1 cellular context compared by ENCODE assay signal in the genomic region with DNA sequence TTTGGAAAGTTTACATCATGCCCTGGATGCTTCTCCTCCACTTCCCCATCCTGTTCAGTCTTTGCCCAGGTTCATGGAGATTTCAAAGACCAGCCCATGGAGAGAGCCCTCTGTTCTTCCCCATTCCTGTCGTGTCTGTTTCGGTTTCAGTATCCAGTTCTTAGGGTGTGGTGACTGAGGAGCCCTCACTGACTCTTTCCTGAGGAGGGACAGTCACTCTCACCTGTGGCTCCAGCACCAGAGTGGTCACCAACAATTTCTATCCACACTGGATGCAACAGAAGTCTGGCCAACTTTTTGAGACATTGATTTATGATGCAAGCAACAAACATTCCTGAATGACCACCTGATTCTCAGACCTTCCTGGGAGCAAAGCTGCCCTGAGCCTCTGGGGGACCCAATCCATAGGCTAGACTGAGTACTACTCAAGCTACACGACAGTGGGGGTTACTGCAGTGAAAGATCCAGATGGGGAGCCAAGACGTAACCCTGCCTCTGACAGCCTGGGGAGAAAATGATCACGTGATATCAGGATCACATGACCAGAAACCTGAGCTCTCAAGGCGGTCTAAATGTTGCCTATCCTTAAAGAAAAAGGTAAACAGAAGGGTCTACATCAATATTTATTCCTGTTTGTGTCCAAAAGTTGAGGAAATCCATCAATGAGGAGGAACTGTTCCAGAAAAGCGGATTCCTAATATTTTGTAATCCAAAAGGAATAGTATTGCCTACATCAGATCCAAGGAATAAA.
TF ChIP-seq lines count a peak whose summit lies in the region.

No MANE protein-coding gene starts in this region.

TF ChIP-seq in K562, 482 proteins besides CTCF, POLR2A, EP300 and RAD21 (continued from another document and continues in another):
- TF ChIP-seq, protein P1, sequence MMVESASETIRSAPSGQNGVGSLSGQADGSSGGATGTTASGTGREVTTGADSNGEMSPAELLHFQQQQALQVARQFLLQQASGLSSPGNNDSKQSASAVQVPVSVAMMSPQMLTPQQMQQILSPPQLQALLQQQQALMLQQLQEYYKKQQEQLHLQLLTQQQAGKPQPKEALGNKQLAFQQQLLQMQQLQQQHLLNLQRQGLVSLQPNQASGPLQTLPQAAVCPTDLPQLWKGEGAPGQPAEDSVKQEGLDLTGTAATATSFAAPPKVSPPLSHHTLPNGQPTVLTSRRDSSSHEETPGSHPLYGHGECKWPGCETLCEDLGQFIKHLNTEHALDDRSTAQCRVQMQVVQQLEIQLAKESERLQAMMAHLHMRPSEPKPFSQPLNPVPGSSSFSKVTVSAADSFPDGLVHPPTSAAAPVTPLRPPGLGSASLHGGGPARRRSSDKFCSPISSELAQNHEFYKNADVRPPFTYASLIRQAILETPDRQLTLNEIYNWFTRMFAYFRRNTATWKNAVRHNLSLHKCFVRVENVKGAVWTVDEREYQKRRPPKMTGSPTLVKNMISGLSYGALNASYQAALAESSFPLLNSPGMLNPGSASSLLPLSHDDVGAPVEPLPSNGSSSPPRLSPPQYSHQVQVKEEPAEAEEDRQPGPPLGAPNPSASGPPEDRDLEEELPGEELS (CRISPR knock-in tag; IDR thresholded peaks at IDR 0.05; ENCODE audit: borderline replicate concordance): no peak
- no peak for TF ChIP-seq NR3C1 (CRISPR knock-in tag; IDR thresholded peaks at IDR 0.05)
- no peak for TF ChIP-seq MYC (IDR thresholded peaks at IDR 0.05; ENCODE audit: low read depth, low read length)
- peak; percentile 88 for TF ChIP-seq MYC (CRISPR knock-in tag; IDR thresholded peaks at IDR 0.05; ENCODE audit: borderline replicate concordance, low read depth)
- peak; percentile 90; the same call in 1 of the 2 replicates for TF ChIP-seq KAT8 (IDR thresholded peaks at IDR 0.05; ENCODE audit: low read depth)
- TF ChIP-seq NFRKB (IDR thresholded peaks at IDR 0.05; ENCODE audit: low read depth): no peak; the same call in 1 of the 2 replicates
- peak; percentile 99 for TF ChIP-seq CBX1 (IDR thresholded peaks at IDR 0.05; ENCODE audit: low read depth)
- no peak for TF ChIP-seq PHF8 (IDR thresholded peaks at IDR 0.05; ENCODE audit: borderline replicate concordance, low read length)
- TF ChIP-seq KHSRP (IDR thresholded peaks at IDR 0.05): no peak
- peak; percentile 51 for TF ChIP-seq DACH1 (IDR thresholded peaks at IDR 0.05; ENCODE audit: partially characterized antibody)
- TF ChIP-seq KLF10 (CRISPR knock-in tag; IDR thresholded peaks at IDR 0.05): no peak
- TF ChIP-seq CHD4 (IDR thresholded peaks at IDR 0.05; ENCODE audit: insufficient read depth, insufficient replicate concordance, low read depth, low read length, poor library complexity, severe bottlenecking): no peak
- no peak; the same call in 1 of the 2 replicates for TF ChIP-seq ZC3H11A (IDR thresholded peaks at IDR 0.05; ENCODE audit: low read depth, low read length)
- TF ChIP-seq, protein P2, sequence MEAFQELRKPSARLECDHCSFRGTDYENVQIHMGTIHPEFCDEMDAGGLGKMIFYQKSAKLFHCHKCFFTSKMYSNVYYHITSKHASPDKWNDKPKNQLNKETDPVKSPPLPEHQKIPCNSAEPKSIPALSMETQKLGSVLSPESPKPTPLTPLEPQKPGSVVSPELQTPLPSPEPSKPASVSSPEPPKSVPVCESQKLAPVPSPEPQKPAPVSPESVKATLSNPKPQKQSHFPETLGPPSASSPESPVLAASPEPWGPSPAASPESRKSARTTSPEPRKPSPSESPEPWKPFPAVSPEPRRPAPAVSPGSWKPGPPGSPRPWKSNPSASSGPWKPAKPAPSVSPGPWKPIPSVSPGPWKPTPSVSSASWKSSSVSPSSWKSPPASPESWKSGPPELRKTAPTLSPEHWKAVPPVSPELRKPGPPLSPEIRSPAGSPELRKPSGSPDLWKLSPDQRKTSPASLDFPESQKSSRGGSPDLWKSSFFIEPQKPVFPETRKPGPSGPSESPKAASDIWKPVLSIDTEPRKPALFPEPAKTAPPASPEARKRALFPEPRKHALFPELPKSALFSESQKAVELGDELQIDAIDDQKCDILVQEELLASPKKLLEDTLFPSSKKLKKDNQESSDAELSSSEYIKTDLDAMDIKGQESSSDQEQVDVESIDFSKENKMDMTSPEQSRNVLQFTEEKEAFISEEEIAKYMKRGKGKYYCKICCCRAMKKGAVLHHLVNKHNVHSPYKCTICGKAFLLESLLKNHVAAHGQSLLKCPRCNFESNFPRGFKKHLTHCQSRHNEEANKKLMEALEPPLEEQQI (IDR thresholded peaks at IDR 0.05): no peak
- TF ChIP-seq MECOM (CRISPR knock-in tag; IDR thresholded peaks at IDR 0.05): no peak
- no peak for TF ChIP-seq XRCC4 (IDR thresholded peaks at IDR 0.05; ENCODE audit: extremely low read depth, insufficient read depth, insufficient read length)
- TF ChIP-seq, protein P3, sequence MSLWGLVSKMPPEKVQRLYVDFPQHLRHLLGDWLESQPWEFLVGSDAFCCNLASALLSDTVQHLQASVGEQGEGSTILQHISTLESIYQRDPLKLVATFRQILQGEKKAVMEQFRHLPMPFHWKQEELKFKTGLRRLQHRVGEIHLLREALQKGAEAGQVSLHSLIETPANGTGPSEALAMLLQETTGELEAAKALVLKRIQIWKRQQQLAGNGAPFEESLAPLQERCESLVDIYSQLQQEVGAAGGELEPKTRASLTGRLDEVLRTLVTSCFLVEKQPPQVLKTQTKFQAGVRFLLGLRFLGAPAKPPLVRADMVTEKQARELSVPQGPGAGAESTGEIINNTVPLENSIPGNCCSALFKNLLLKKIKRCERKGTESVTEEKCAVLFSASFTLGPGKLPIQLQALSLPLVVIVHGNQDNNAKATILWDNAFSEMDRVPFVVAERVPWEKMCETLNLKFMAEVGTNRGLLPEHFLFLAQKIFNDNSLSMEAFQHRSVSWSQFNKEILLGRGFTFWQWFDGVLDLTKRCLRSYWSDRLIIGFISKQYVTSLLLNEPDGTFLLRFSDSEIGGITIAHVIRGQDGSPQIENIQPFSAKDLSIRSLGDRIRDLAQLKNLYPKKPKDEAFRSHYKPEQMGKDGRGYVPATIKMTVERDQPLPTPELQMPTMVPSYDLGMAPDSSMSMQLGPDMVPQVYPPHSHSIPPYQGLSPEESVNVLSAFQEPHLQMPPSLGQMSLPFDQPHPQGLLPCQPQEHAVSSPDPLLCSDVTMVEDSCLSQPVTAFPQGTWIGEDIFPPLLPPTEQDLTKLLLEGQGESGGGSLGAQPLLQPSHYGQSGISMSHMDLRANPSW (CRISPR knock-in tag; IDR thresholded peaks at IDR 0.05): peak; percentile 95; the same call in 1 of the 2 replicates
- TF ChIP-seq NUFIP1 (IDR thresholded peaks at IDR 0.05; ENCODE audit: partially characterized antibody): no peak
- TF ChIP-seq HOXB6 (CRISPR knock-in tag; IDR thresholded peaks at IDR 0.05; ENCODE audit: borderline replicate concordance): no peak
- no peak for TF ChIP-seq ASH1L (IDR thresholded peaks at IDR 0.05; ENCODE audit: borderline replicate concordance, low read depth, partially characterized antibody)
- TF ChIP-seq LCOR (CRISPR knock-in tag; IDR thresholded peaks at IDR 0.05): peak; percentile 48; the same call in 1 of the 2 replicates
- peak; percentile 34; the same call in 1 of the 2 replicates for TF ChIP-seq MYBL2 (IDR thresholded peaks at IDR 0.05; ENCODE audit: low read depth)
- no peak for TF ChIP-seq MYBL2 (CRISPR knock-in tag; IDR thresholded peaks at IDR 0.05; ENCODE audit: borderline replicate concordance)
- TF ChIP-seq TRIM24 (IDR thresholded peaks at IDR 0.05): peak in 1 of 2 experiments; percentile 73; a peak in 2 of 4 replicates
- peak; percentile 77 for TF ChIP-seq CHCHD3 (CRISPR knock-in tag; IDR thresholded peaks at IDR 0.05)
- TF ChIP-seq ZNF707 (CRISPR knock-in tag; conservative IDR thresholded peaks at IDR 0.05): peak; percentile 71; the same call in 1 of the 2 replicates
- no peak for TF ChIP-seq ELF2 (CRISPR knock-in tag; IDR thresholded peaks at IDR 0.05)
- no peak; the same call in 1 of the 2 replicates for TF ChIP-seq ZNF408 (CRISPR knock-in tag; IDR thresholded peaks at IDR 0.05; ENCODE audit: low read depth)
- peak; percentile 56 for TF ChIP-seq HCFC1 (IDR thresholded peaks at IDR 0.05; ENCODE audit: low read depth, low read length)
- peak; percentile 40 for TF ChIP-seq TBP (optimal IDR thresholded peaks at IDR 0.05; ENCODE audit: low read depth, low read length)
- TF ChIP-seq, protein P4, sequence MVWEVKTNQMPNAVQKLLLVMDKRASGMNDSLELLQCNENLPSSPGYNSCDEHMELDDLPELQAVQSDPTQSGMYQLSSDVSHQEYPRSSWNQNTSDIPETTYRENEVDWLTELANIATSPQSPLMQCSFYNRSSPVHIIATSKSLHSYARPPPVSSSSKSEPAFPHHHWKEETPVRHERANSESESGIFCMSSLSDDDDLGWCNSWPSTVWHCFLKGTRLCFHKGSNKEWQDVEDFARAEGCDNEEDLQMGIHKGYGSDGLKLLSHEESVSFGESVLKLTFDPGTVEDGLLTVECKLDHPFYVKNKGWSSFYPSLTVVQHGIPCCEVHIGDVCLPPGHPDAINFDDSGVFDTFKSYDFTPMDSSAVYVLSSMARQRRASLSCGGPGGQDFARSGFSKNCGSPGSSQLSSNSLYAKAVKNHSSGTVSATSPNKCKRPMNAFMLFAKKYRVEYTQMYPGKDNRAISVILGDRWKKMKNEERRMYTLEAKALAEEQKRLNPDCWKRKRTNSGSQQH (CRISPR knock-in tag; IDR thresholded peaks at IDR 0.05): peak; percentile 97
- TF ChIP-seq, protein P5, sequence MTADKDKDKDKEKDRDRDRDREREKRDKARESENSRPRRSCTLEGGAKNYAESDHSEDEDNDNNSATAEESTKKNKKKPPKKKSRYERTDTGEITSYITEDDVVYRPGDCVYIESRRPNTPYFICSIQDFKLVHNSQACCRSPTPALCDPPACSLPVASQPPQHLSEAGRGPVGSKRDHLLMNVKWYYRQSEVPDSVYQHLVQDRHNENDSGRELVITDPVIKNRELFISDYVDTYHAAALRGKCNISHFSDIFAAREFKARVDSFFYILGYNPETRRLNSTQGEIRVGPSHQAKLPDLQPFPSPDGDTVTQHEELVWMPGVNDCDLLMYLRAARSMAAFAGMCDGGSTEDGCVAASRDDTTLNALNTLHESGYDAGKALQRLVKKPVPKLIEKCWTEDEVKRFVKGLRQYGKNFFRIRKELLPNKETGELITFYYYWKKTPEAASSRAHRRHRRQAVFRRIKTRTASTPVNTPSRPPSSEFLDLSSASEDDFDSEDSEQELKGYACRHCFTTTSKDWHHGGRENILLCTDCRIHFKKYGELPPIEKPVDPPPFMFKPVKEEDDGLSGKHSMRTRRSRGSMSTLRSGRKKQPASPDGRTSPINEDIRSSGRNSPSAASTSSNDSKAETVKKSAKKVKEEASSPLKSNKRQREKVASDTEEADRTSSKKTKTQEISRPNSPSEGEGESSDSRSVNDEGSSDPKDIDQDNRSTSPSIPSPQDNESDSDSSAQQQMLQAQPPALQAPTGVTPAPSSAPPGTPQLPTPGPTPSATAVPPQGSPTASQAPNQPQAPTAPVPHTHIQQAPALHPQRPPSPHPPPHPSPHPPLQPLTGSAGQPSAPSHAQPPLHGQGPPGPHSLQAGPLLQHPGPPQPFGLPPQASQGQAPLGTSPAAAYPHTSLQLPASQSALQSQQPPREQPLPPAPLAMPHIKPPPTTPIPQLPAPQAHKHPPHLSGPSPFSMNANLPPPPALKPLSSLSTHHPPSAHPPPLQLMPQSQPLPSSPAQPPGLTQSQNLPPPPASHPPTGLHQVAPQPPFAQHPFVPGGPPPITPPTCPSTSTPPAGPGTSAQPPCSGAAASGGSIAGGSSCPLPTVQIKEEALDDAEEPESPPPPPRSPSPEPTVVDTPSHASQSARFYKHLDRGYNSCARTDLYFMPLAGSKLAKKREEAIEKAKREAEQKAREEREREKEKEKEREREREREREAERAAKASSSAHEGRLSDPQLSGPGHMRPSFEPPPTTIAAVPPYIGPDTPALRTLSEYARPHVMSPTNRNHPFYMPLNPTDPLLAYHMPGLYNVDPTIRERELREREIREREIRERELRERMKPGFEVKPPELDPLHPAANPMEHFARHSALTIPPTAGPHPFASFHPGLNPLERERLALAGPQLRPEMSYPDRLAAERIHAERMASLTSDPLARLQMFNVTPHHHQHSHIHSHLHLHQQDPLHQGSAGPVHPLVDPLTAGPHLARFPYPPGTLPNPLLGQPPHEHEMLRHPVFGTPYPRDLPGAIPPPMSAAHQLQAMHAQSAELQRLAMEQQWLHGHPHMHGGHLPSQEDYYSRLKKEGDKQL (CRISPR knock-in tag; IDR thresholded peaks at IDR 0.05; ENCODE audit: borderline replicate concordance): no peak
- no peak for TF ChIP-seq ATF1 (CRISPR knock-in tag; IDR thresholded peaks at IDR 0.05)
- TF ChIP-seq ATF1 (tag; IDR thresholded peaks at IDR 0.05): no peak
- TF ChIP-seq ZNF445 (CRISPR knock-in tag; IDR thresholded peaks at IDR 0.05; ENCODE audit: low read depth): peak; percentile 75; the same call in 1 of the 2 replicates
- TF ChIP-seq, protein P6, sequence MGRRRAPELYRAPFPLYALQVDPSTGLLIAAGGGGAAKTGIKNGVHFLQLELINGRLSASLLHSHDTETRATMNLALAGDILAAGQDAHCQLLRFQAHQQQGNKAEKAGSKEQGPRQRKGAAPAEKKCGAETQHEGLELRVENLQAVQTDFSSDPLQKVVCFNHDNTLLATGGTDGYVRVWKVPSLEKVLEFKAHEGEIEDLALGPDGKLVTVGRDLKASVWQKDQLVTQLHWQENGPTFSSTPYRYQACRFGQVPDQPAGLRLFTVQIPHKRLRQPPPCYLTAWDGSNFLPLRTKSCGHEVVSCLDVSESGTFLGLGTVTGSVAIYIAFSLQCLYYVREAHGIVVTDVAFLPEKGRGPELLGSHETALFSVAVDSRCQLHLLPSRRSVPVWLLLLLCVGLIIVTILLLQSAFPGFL (CRISPR knock-in tag; IDR thresholded peaks at IDR 0.05): 0 out of 2 replicates have a peak, but pooled peaks have one; percentile 21
- TF ChIP-seq, protein P7, sequence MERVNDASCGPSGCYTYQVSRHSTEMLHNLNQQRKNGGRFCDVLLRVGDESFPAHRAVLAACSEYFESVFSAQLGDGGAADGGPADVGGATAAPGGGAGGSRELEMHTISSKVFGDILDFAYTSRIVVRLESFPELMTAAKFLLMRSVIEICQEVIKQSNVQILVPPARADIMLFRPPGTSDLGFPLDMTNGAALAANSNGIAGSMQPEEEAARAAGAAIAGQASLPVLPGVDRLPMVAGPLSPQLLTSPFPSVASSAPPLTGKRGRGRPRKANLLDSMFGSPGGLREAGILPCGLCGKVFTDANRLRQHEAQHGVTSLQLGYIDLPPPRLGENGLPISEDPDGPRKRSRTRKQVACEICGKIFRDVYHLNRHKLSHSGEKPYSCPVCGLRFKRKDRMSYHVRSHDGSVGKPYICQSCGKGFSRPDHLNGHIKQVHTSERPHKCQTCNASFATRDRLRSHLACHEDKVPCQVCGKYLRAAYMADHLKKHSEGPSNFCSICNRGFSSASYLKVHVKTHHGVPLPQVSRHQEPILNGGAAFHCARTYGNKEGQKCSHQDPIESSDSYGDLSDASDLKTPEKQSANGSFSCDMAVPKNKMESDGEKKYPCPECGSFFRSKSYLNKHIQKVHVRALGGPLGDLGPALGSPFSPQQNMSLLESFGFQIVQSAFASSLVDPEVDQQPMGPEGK (CRISPR knock-in tag; IDR thresholded peaks at IDR 0.05; ENCODE audit: borderline replicate concordance): no peak
- peak; percentile 96 for TF ChIP-seq NFATC3 (IDR thresholded peaks at IDR 0.05)
- no peak for TF ChIP-seq SMAD2 (IDR thresholded peaks at IDR 0.05; ENCODE audit: low read depth, low read length)
- TF ChIP-seq MAFG (tag; conservative IDR thresholded peaks at IDR 0.05): no peak
- no peak for TF ChIP-seq CCNT2 (IDR thresholded peaks at IDR 0.05; ENCODE audit: borderline replicate concordance, extremely low read depth, insufficient read length, low read depth, low read length)
- no peak for TF ChIP-seq ZKSCAN1 (IDR thresholded peaks at IDR 0.05; ENCODE audit: low read depth, low read length)
